ENCODE assay signal across 8 cellular contexts in genomic region chr16:9256196-9256595, GRCh38.
A peak's percentile ranks its signal among the peaks of the same experiment; 100 is the strongest.
DNase-seq lines count a peak whose midpoint lies in the region; ATAC-seq, FAIRE-seq and TF ChIP-seq lines count a peak whose summit lies in the region.

No MANE protein-coding gene starts in this region.

- peak in 1 of 2 donors; percentile 43 for DNase-seq in cardiac muscle cell (ENCODE audit: low read depth in 1 of 2, low spot score in 1 of 2)
- no peak for DNase-seq in left cardiac atrium
- peak; percentile 74 for DNase-seq in NAMALWA (ENCODE audit: low spot score)
- DNase-seq in endothelial cell of umbilical vein (ENCODE audit: low read depth, low spot score) = peak; percentile 3
- DNase-seq in stimulated activated CD8-positive, alpha-beta memory T cell treated with anti-CD3 and anti-CD28 coated beads, Interleukin-15, amount 100 ng/mL, for 48 hours (ENCODE audit: low read depth in 2 of 2) = peak; percentile 8 to 10
- no peak for DNase-seq in RCC 7860 (ENCODE audit: low spot score)
- no peak for DNase-seq in sciatic nerve (ENCODE audit: low spot score)
- DNase-seq in DMS79 treated with DMSO at 0.1 percent for 48 hours (lab: John Stamatoyannopoulos, UW) = no peak

- TF ChIP-seq CTCF in cardiac muscle cell (IDR thresholded peaks at IDR 0.05; ENCODE audit: low read depth, low read length) (peak; percentile 26), endothelial cell of umbilical vein (IDR thresholded peaks at IDR 0.05; ENCODE audit: extremely low read depth in 1 of 2, insufficient read depth in 1 of 2, low read depth in 1 of 2, low read length in 2 of 2) (peak; percentile 49 to 56)

- no peak for ATAC-seq in left cardiac atrium
- ATAC-seq in sciatic nerve = no peak

- H3K9me3 ChIP-seq in cardiac muscle cell (ENCODE audit: low read depth) = no peaks in the 10 kb centered on the region
- no peaks in the 10 kb centered on the region for H3K9me3 ChIP-seq in endothelial cell of umbilical vein (replicated peaks; ENCODE audit: control insufficient read depth, insufficient read depth, low read length)

- no peak for TF ChIP-seq POLR2A in endothelial cell of umbilical vein (IDR thresholded peaks at IDR 0.05; ENCODE audit: low read depth, low read length)

- CTCF ChIA-PET in endothelial cell of umbilical vein (lab: Charles Lee) = interaction anchor here (0.9 to 1.9 kb wide), 3 partner anchors 9 to 1481 kb away, joined by 3 to 5 read pairs (median 4); partner anchors contain the start of gene GRIN2A

- no peak overlapping the region for H3K4me2 ChIP-seq in endothelial cell of umbilical vein (ENCODE audit: insufficient read depth, low read length)

- H3K36me3 ChIP-seq in cardiac muscle cell (no peaks in the 10 kb centered on the region), endothelial cell of umbilical vein (ENCODE audit: control insufficient read depth in 2 of 2, extremely low read depth in 1 of 2, insufficient read depth in 2 of 2, low read length in 2 of 2) (no peaks in the 10 kb centered on the region)

- no peak overlapping the region for H2AFZ ChIP-seq in endothelial cell of umbilical vein (ENCODE audit: low read depth, low read length)

- no peak overlapping the region for H3K9ac ChIP-seq in endothelial cell of umbilical vein (replicated peaks; ENCODE audit: extremely low read depth, insufficient read depth, low read length)

- intact Hi-C loops in left cardiac atrium (cut with DNase I) = loop anchor here in 1 of 2 donors (5.0 kb wide), 1 partner anchor 926 kb away; the partner anchor contains the start of gene GRIN2A
- intact Hi-C loops in endothelial cell of umbilical vein (cut with micrococcal nuclease) = no loop called here
- intact Hi-C loops in sciatic nerve (cut with DNase I) = no loop called here

- H3K27ac ChIP-seq in cardiac muscle cell (no peak overlapping the region), endothelial cell of umbilical vein (ENCODE audit: insufficient read depth, low read depth, low read length) (no peak overlapping the region)

- no peaks in the 10 kb centered on the region for H3K9me1 ChIP-seq in endothelial cell of umbilical vein (replicated peaks; ENCODE audit: control insufficient read depth, extremely low read depth, insufficient read depth, low read length)

- FAIRE-seq in endothelial cell of umbilical vein (lab: Jason Lieb, UNC) = no peak
- FAIRE-seq in RCC 7860 (lab: Jason Lieb, UNC) = no peak

- H3K27me3 ChIP-seq in cardiac muscle cell (no peaks in the 10 kb centered on the region), endothelial cell of umbilical vein (ENCODE audit: control insufficient read depth in 2 of 2, insufficient read depth in 2 of 2, low read length in 2 of 2) (no peaks in the 10 kb centered on the region)

- H4K20me1 ChIP-seq in endothelial cell of umbilical vein (replicated peaks; ENCODE audit: control insufficient read depth, extremely low read depth, insufficient read depth, low read length) = no peaks in the 10 kb centered on the region

- H3K4me3 ChIP-seq in cardiac muscle cell = no peak overlapping the region
- no peak overlapping the region for H3K4me3 ChIP-seq in endothelial cell of umbilical vein (replicated peaks in 1 of 3; ENCODE audit: insufficient read depth in 1 of 3, low read depth in 1 of 3, low read length in 3 of 3)

- H3K4me1 ChIP-seq in cardiac muscle cell (ENCODE audit: low read depth) (no peaks in the 10 kb centered on the region), endothelial cell of umbilical vein (ENCODE audit: control insufficient read depth, extremely low read depth, insufficient read depth, low read length) (no peaks in the 10 kb centered on the region)

- BruUV-seq in endothelial cell of umbilical vein (replicated peaks; lab: Mats Ljungman, UMichigan) = no TSS peak

- H3K79me2 ChIP-seq in endothelial cell of umbilical vein (ENCODE audit: control insufficient read depth, insufficient read depth, low read length) = no peaks in the 10 kb centered on the region

- dilution Hi-C loops in endothelial cell of umbilical vein (cut with MboI; ENCODE audit: extremely low pct_ligation_motif_present, low sequenced_read_pairs) = no loop called here

- POLR2A ChIA-PET in endothelial cell of umbilical vein (lab: Charles Lee) = no interaction called here

TF ChIP-seq in endothelial cell of umbilical vein, 7 proteins besides CTCF, POLR2A, EP300 and RAD21:
- TF ChIP-seq GATA2 (IDR thresholded peaks at IDR 0.05; ENCODE audit: insufficient read depth, insufficient read length, low read depth, low read length) = no peak
- no peak for TF ChIP-seq EZH2 (IDR thresholded peaks at IDR 0.05; ENCODE audit: borderline replicate concordance, low read depth, low read length, severe bottlenecking)
- no peak for TF ChIP-seq MAX (IDR thresholded peaks at IDR 0.05; ENCODE audit: insufficient read depth, insufficient read length)
- TF ChIP-seq POLR2AphosphoS5 (IDR thresholded peaks at IDR 0.05; ENCODE audit: insufficient read depth, low read depth, low read length) = no peak
- no peak for TF ChIP-seq MYC (IDR thresholded peaks at IDR 0.05; ENCODE audit: low read depth, low read length)
- TF ChIP-seq FOS (IDR thresholded peaks at IDR 0.05; ENCODE audit: borderline replicate concordance, insufficient read depth, low read length) = no peak

Comparison
In these comparisons a context has a peak if more than half of its experiments do, and no peak if none do; other contexts are left out.
1. DNase-seq: peak in NAMALWA (single experiment), endothelial cell of umbilical vein (single experiment) and stimulated activated CD8-positive, alpha-beta memory T cell treated with anti-CD3 and anti-CD28 coated beads, Interleukin-15, amount 100 ng/mL, for 48 hours (2 of 2); none in left cardiac atrium (single experiment), RCC 7860 (single experiment), sciatic nerve (single experiment) and DMS79 treated with DMSO at 0.1 percent for 48 hours (single experiment).